In genomic region chr6:97203343-97203742, GRCh38 we compare ENCODE assay signal across 17 cellular contexts.
DNase-seq lines count a peak whose midpoint lies in the region; ATAC-seq and TF ChIP-seq lines count a peak whose summit lies in the region.
"Had no signal": no experiment of that assay in that cellular context is flagged by ENCODE, and none has a peak within 500 bp of the region (broad histone marks: within the 10 kb centered on the region; RNA-seq: fewer than 3 reads in every experiment).

No MANE protein-coding gene starts in this region.

- DNase-seq in DMS79 treated with DMSO at 0.1 percent for 48 hours (lab: John Stamatoyannopoulos, UW) (peak; percentile 63), NCI-H1048 (lab: John Stamatoyannopoulos, UW) (peak; percentile 6), WERI-Rb-1 (peak; percentile 75), mesendoderm (peak; percentile 75), HK-2 (ENCODE audit: unreplicated experiment) (no peak)
- DNase-seq in activated CD8-positive, alpha-beta T cell treated with anti-CD3 and anti-CD28 coated beads for 36 hours = no peak
- DNase-seq: activated naive CD4-positive, alpha-beta T cell; CD4-positive, CD25-positive, alpha-beta regulatory T cell; GDM1; Kasumi-1; left lung; NCI-H2081 treated with DMSO at 0.1 percent for 48 hours; Peyer's patch; uterus had no signal

- no peaks in the 10 kb centered on the region for H3K27me3 Mint-ChIP-seq in activated CD8-positive, alpha-beta T cell treated with anti-CD3 and anti-CD28 coated beads for 36 hours
- H3K27me3 Mint-ChIP-seq: CD4-positive, CD25-positive, alpha-beta regulatory T cell; dendritic cell treated with granulocyte-macrophage colony-stimulating factor and Interleukin-4, amounts not matched to agents 40 ng/mL and 50 ng/mL, for 4 days had no signal

- H3K56ac ChIP-seq in mesendoderm (ENCODE audit: low read length) = no peak overlapping the region

- H3K27me3 ChIP-seq in WERI-Rb-1 (ENCODE audit: insufficient read depth, low read depth, severe bottlenecking) (no peaks in the 10 kb centered on the region), mesendoderm (ENCODE audit: insufficient read depth, low read length, poor library complexity) (no peaks in the 10 kb centered on the region)
- H3K27me3 ChIP-seq: left lung, Peyer's patch, uterus had no signal

- no peaks in the 10 kb centered on the region for H3K9me3 Mint-ChIP-seq in activated CD8-positive, alpha-beta T cell treated with anti-CD3 and anti-CD28 coated beads for 36 hours
- H3K9me3 Mint-ChIP-seq: CD4-positive, CD25-positive, alpha-beta regulatory T cell; dendritic cell treated with granulocyte-macrophage colony-stimulating factor and Interleukin-4, amounts not matched to agents 40 ng/mL and 50 ng/mL, for 4 days; WTC11 had no signal

- H4K5ac ChIP-seq in mesendoderm (ENCODE audit: low read length) = no peak overlapping the region

- no peaks in the 10 kb centered on the region for H3K79me2 ChIP-seq in mesendoderm (ENCODE audit: control insufficient read depth, insufficient read depth, low read length)

- no peaks in the 10 kb centered on the region for H3K4me1 Mint-ChIP-seq in activated CD8-positive, alpha-beta T cell treated with anti-CD3 and anti-CD28 coated beads for 36 hours (ENCODE audit: low read depth)

- H3K4me1 ChIP-seq in mesendoderm (ENCODE audit: control insufficient read depth, low read depth, low read length) = no peaks in the 10 kb centered on the region
- H3K4me1 ChIP-seq: left lung, Peyer's patch, uterus had no signal

- no peak overlapping the region for H3K4me3 Mint-ChIP-seq in activated CD8-positive, alpha-beta T cell treated with anti-CD3 and anti-CD28 coated beads for 36 hours
- H3K4me3 Mint-ChIP-seq: CD4-positive, CD25-positive, alpha-beta regulatory T cell; dendritic cell treated with granulocyte-macrophage colony-stimulating factor and Interleukin-4, amounts not matched to agents 40 ng/mL and 50 ng/mL, for 4 days; WTC11 had no signal

- no peak overlapping the region for H3K4me2 ChIP-seq in mesendoderm (ENCODE audit: low read length)

- no peak overlapping the region for H2AK5ac ChIP-seq in mesendoderm (ENCODE audit: low read length)

- CTCF ChIA-PET in activated CD8-positive, alpha-beta T cell treated with anti-CD3 and anti-CD28 coated beads for 36 hours (lab: Charles Lee) = interaction anchor here (1.1 to 6.4 kb wide), 2 partner anchors 17 to 191 kb away, joined by 4 to 31 read pairs; no protein-coding TSS in a partner anchor

- no peak overlapping the region for H3K4ac ChIP-seq in mesendoderm (ENCODE audit: low read depth, low read length)

- no peak overlapping the region for H3K9ac ChIP-seq in mesendoderm (ENCODE audit: low read length)

- H3K18ac ChIP-seq in mesendoderm (ENCODE audit: low read length) = no peak overlapping the region

- no peak overlapping the region for H3K4me3 ChIP-seq in WERI-Rb-1 (ENCODE audit: low read depth, low read length)
- no peak overlapping the region for H3K4me3 ChIP-seq in mesendoderm (ENCODE audit: low read length)
- H3K4me3 ChIP-seq: left lung, Peyer's patch, uterus had no signal

- no peaks in the 10 kb centered on the region for H3K79me1 ChIP-seq in mesendoderm (ENCODE audit: low read length)

- no peak for ATAC-seq in GM18909 (IDR thresholded peaks at IDR 0.05; ENCODE audit: poor library complexity, unreplicated experiment)
- ATAC-seq in activated CD8-positive, alpha-beta T cell treated with anti-CD3 and anti-CD28 coated beads for 36 hours = no peak
- ATAC-seq: left lung, WTC11 had no signal

- H3K36me3 ChIP-seq in WERI-Rb-1 (peaks cover 16% of the 10 kb centered on the region), mesendoderm (ENCODE audit: control insufficient read depth, insufficient read depth, low read length) (no peaks in the 10 kb centered on the region)
- H3K36me3 ChIP-seq: left lung, Peyer's patch, uterus had no signal

- TF ChIP-seq CTCF in WERI-Rb-1 (IDR thresholded peaks at IDR 0.05; ENCODE audit: low read depth, low read length) = no peak
- no peak for TF ChIP-seq CTCF in activated CD8-positive, alpha-beta T cell treated with anti-CD3 and anti-CD28 coated beads for 36 hours (IDR thresholded peaks at IDR 0.05)

- H2BK15ac ChIP-seq in mesendoderm (replicated peaks; ENCODE audit: low read depth) = no peak overlapping the region

- no peak overlapping the region for H3K27ac ChIP-seq in WERI-Rb-1
- no peak overlapping the region for H3K27ac ChIP-seq in mesendoderm (ENCODE audit: low read depth, low read length)
- H3K27ac ChIP-seq: left lung, Peyer's patch, uterus had no signal

- H3K9me3 ChIP-seq in WERI-Rb-1 (ENCODE audit: severe bottlenecking) = no peaks in the 10 kb centered on the region
- H3K9me3 ChIP-seq: left lung, Peyer's patch, uterus had no signal

- intact Hi-C loops in activated CD8-positive, alpha-beta T cell treated with anti-CD3 and anti-CD28 coated beads for 36 hours (cut with micrococcal nuclease) = no loop called here

- no peak overlapping the region for H3K27ac Mint-ChIP-seq in activated CD8-positive, alpha-beta T cell treated with anti-CD3 and anti-CD28 coated beads for 36 hours
- H3K27ac Mint-ChIP-seq: CD4-positive, CD25-positive, alpha-beta regulatory T cell; dendritic cell treated with granulocyte-macrophage colony-stimulating factor and Interleukin-4, amounts not matched to agents 40 ng/mL and 50 ng/mL, for 4 days; WTC11 had no signal

- H2BK5ac ChIP-seq in mesendoderm (ENCODE audit: low read length) = no peak overlapping the region

- H3K23ac ChIP-seq in mesendoderm (ENCODE audit: low read length) = no peak overlapping the region

- no CpG with 5 or more reads among the region's 3 CpGs for WGBS in mesendoderm (ENCODE audit: extremely low coverage, insufficient coverage, low lambda C conversion rate)

- no peak overlapping the region for H4K8ac ChIP-seq in mesendoderm (ENCODE audit: low read depth, low read length)

- POLR2A ChIA-PET in activated CD8-positive, alpha-beta T cell treated with anti-CD3 and anti-CD28 coated beads for 36 hours (lab: Charles Lee) = no interaction called here

- H3K36me3 Mint-ChIP-seq in activated CD8-positive, alpha-beta T cell treated with anti-CD3 and anti-CD28 coated beads for 36 hours (ENCODE audit: low read depth) = peaks cover 13% of the 10 kb centered on the region

- no peak overlapping the region for H2BK120ac ChIP-seq in mesendoderm (ENCODE audit: low read depth, low read length)

Comparison
In these comparisons a context has a peak if more than half of its experiments do, and no peak if none do; other contexts are left out.
1. DNase-seq: peak in DMS79 treated with DMSO at 0.1 percent for 48 hours (single experiment), NCI-H1048 (single experiment), WERI-Rb-1 (single experiment) and mesendoderm (single experiment); none in HK-2 (single experiment) and activated CD8-positive, alpha-beta T cell treated with anti-CD3 and anti-CD28 coated beads for 36 hours (single experiment).